1 cellular context compared by ENCODE assay signal in the genomic region with DNA sequence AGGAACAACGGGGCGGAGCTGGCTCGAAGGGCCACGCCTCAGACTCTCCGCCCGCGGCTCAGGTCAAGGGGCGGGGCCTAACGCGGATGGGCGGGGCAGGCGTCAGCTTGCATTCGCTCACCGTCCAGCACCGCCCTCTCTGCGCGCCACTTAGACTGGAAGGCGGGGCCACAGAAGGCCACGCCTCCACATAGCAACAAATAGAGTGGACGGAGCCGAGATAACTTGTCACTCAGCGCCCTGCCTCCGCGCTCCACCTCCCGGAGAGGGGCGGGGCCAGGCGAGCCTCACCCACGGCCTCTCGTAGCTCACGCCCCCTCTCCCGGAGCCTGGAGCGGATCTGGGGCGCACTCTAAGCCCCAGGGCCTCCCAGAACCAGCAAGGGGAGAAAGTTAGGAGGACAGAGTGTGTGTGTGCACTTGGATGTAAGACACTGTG.
TF ChIP-seq lines count a peak whose summit lies in the region.

No MANE protein-coding gene starts in this region.

TF ChIP-seq in HepG2, 621 proteins besides CTCF, POLR2A, EP300 and RAD21 (continued from another document and continues in another):
- TF ChIP-seq, protein P1, sequence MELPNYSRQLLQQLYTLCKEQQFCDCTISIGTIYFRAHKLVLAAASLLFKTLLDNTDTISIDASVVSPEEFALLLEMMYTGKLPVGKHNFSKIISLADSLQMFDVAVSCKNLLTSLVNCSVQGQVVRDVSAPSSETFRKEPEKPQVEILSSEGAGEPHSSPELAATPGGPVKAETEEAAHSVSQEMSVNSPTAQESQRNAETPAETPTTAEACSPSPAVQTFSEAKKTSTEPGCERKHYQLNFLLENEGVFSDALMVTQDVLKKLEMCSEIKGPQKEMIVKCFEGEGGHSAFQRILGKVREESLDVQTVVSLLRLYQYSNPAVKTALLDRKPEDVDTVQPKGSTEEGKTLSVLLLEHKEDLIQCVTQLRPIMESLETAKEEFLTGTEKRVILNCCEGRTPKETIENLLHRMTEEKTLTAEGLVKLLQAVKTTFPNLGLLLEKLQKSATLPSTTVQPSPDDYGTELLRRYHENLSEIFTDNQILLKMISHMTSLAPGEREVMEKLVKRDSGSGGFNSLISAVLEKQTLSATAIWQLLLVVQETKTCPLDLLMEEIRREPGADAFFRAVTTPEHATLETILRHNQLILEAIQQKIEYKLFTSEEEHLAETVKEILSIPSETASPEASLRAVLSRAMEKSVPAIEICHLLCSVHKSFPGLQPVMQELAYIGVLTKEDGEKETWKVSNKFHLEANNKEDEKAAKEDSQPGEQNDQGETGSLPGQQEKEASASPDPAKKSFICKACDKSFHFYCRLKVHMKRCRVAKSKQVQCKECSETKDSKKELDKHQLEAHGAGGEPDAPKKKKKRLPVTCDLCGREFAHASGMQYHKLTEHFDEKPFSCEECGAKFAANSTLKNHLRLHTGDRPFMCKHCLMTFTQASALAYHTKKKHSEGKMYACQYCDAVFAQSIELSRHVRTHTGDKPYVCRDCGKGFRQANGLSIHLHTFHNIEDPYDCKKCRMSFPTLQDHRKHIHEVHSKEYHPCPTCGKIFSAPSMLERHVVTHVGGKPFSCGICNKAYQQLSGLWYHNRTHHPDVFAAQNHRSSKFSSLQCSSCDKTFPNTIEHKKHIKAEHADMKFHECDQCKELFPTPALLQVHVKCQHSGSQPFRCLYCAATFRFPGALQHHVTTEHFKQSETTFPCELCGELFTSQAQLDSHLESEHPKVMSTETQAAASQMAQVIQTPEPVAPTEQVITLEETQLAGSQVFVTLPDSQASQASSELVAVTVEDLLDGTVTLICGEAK (IDR thresholded peaks at IDR 0.05) = no peak
- TF ChIP-seq, protein P1 (CRISPR knock-in tag; IDR thresholded peaks at IDR 0.05) = no peak
- TF ChIP-seq, protein P2, sequence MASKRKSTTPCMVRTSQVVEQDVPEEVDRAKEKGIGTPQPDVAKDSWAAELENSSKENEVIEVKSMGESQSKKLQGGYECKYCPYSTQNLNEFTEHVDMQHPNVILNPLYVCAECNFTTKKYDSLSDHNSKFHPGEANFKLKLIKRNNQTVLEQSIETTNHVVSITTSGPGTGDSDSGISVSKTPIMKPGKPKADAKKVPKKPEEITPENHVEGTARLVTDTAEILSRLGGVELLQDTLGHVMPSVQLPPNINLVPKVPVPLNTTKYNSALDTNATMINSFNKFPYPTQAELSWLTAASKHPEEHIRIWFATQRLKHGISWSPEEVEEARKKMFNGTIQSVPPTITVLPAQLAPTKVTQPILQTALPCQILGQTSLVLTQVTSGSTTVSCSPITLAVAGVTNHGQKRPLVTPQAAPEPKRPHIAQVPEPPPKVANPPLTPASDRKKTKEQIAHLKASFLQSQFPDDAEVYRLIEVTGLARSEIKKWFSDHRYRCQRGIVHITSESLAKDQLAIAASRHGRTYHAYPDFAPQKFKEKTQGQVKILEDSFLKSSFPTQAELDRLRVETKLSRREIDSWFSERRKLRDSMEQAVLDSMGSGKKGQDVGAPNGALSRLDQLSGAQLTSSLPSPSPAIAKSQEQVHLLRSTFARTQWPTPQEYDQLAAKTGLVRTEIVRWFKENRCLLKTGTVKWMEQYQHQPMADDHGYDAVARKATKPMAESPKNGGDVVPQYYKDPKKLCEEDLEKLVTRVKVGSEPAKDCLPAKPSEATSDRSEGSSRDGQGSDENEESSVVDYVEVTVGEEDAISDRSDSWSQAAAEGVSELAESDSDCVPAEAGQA (IDR thresholded peaks at IDR 0.05; ENCODE audit: low read depth) = peak; percentile 54; the same call in 1 of the 2 replicates
- TF ChIP-seq, protein P2 (CRISPR knock-in tag; IDR thresholded peaks at IDR 0.05; ENCODE audit: borderline replicate concordance) = no peak
- no peak for TF ChIP-seq KLF6 (CRISPR knock-in tag; IDR thresholded peaks at IDR 0.05)
- TF ChIP-seq NFYC (CRISPR knock-in tag; IDR thresholded peaks at IDR 0.05) = peak; percentile 72
- TF ChIP-seq, protein P3, sequence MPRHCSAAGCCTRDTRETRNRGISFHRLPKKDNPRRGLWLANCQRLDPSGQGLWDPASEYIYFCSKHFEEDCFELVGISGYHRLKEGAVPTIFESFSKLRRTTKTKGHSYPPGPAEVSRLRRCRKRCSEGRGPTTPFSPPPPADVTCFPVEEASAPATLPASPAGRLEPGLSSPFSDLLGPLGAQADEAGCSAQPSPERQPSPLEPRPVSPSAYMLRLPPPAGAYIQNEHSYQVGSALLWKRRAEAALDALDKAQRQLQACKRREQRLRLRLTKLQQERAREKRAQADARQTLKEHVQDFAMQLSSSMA (CRISPR knock-in tag; IDR thresholded peaks at IDR 0.05) = no peak
- TF ChIP-seq HCFC1 (IDR thresholded peaks at IDR 0.05; ENCODE audit: low read depth, low read length) = no peak; the same call in 1 of the 2 replicates
- TF ChIP-seq ZNF121 (CRISPR knock-in tag; IDR thresholded peaks at IDR 0.05) = no peak
- TF ChIP-seq, protein P4, sequence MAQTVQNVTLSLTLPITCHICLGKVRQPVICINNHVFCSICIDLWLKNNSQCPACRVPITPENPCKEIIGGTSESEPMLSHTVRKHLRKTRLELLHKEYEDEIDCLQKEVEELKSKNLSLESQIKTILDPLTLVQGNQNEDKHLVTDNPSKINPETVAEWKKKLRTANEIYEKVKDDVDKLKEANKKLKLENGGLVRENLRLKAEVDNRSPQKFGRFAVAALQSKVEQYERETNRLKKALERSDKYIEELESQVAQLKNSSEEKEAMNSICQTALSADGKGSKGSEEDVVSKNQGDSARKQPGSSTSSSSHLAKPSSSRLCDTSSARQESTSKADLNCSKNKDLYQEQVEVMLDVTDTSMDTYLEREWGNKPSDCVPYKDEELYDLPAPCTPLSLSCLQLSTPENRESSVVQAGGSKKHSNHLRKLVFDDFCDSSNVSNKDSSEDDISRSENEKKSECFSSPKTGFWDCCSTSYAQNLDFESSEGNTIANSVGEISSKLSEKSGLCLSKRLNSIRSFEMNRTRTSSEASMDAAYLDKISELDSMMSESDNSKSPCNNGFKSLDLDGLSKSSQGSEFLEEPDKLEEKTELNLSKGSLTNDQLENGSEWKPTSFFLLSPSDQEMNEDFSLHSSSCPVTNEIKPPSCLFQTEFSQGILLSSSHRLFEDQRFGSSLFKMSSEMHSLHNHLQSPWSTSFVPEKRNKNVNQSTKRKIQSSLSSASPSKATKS (CRISPR knock-in tag; IDR thresholded peaks at IDR 0.05) = no peak
- no peak for TF ChIP-seq ZBTB7B (CRISPR knock-in tag; IDR thresholded peaks at IDR 0.05)
- no peak for TF ChIP-seq ZNF282 (IDR thresholded peaks at IDR 0.05; ENCODE audit: partially characterized antibody)
- TF ChIP-seq, protein P5, sequence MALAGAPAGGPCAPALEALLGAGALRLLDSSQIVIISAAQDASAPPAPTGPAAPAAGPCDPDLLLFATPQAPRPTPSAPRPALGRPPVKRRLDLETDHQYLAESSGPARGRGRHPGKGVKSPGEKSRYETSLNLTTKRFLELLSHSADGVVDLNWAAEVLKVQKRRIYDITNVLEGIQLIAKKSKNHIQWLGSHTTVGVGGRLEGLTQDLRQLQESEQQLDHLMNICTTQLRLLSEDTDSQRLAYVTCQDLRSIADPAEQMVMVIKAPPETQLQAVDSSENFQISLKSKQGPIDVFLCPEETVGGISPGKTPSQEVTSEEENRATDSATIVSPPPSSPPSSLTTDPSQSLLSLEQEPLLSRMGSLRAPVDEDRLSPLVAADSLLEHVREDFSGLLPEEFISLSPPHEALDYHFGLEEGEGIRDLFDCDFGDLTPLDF (CRISPR knock-in tag; IDR thresholded peaks at IDR 0.05) = no peak
- TF ChIP-seq ZNF260 (CRISPR knock-in tag; IDR thresholded peaks at IDR 0.05; ENCODE audit: borderline replicate concordance, low read depth) = no peak
- no peak for TF ChIP-seq SATB2 (CRISPR knock-in tag; IDR thresholded peaks at IDR 0.05)
- TF ChIP-seq, protein P6, sequence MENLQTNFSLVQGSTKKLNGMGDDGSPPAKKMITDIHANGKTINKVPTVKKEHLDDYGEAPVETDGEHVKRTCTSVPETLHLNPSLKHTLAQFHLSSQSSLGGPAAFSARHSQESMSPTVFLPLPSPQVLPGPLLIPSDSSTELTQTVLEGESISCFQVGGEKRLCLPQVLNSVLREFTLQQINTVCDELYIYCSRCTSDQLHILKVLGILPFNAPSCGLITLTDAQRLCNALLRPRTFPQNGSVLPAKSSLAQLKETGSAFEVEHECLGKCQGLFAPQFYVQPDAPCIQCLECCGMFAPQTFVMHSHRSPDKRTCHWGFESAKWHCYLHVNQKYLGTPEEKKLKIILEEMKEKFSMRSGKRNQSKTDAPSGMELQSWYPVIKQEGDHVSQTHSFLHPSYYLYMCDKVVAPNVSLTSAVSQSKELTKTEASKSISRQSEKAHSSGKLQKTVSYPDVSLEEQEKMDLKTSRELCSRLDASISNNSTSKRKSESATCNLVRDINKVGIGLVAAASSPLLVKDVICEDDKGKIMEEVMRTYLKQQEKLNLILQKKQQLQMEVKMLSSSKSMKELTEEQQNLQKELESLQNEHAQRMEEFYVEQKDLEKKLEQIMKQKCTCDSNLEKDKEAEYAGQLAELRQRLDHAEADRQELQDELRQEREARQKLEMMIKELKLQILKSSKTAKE (CRISPR knock-in tag; IDR thresholded peaks at IDR 0.05; ENCODE audit: borderline replicate concordance) = 0 out of 2 replicates have a peak, but pooled peaks have one; percentile 7
- TF ChIP-seq CENPX (CRISPR knock-in tag; IDR thresholded peaks at IDR 0.05) = no peak
- TF ChIP-seq, protein P7, sequence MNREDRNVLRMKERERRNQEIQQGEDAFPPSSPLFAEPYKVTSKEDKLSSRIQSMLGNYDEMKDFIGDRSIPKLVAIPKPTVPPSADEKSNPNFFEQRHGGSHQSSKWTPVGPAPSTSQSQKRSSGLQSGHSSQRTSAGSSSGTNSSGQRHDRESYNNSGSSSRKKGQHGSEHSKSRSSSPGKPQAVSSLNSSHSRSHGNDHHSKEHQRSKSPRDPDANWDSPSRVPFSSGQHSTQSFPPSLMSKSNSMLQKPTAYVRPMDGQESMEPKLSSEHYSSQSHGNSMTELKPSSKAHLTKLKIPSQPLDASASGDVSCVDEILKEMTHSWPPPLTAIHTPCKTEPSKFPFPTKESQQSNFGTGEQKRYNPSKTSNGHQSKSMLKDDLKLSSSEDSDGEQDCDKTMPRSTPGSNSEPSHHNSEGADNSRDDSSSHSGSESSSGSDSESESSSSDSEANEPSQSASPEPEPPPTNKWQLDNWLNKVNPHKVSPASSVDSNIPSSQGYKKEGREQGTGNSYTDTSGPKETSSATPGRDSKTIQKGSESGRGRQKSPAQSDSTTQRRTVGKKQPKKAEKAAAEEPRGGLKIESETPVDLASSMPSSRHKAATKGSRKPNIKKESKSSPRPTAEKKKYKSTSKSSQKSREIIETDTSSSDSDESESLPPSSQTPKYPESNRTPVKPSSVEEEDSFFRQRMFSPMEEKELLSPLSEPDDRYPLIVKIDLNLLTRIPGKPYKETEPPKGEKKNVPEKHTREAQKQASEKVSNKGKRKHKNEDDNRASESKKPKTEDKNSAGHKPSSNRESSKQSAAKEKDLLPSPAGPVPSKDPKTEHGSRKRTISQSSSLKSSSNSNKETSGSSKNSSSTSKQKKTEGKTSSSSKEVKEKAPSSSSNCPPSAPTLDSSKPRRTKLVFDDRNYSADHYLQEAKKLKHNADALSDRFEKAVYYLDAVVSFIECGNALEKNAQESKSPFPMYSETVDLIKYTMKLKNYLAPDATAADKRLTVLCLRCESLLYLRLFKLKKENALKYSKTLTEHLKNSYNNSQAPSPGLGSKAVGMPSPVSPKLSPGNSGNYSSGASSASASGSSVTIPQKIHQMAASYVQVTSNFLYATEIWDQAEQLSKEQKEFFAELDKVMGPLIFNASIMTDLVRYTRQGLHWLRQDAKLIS (CRISPR knock-in tag; IDR thresholded peaks at IDR 0.05) = no peak
- TF ChIP-seq MIER2 (CRISPR knock-in tag; IDR thresholded peaks at IDR 0.05) = no peak
- TF ChIP-seq ELF1 (CRISPR knock-in tag; IDR thresholded peaks at IDR 0.05) = no peak
- no peak for TF ChIP-seq NAIF1 (CRISPR knock-in tag; IDR thresholded peaks at IDR 0.05; ENCODE audit: borderline replicate concordance)
- TF ChIP-seq HNRNPH1 (optimal IDR thresholded peaks at IDR 0.05; ENCODE audit: low read depth, low read length) = no peak
- TF ChIP-seq REL (CRISPR knock-in tag; conservative IDR thresholded peaks at IDR 0.05) = no peak
- 0 out of 2 replicates have a peak, but pooled peaks have one; percentile 17 for TF ChIP-seq DR1 (CRISPR knock-in tag; IDR thresholded peaks at IDR 0.05)
- no peak for TF ChIP-seq RFX5 (IDR thresholded peaks at IDR 0.05; ENCODE audit: low read depth, low read length)
- TF ChIP-seq ZNF782 (CRISPR knock-in tag; IDR thresholded peaks at IDR 0.05; ENCODE audit: borderline replicate concordance) = no peak
